ENCODE assay signal across 24 cellular contexts in the genomic region with DNA sequence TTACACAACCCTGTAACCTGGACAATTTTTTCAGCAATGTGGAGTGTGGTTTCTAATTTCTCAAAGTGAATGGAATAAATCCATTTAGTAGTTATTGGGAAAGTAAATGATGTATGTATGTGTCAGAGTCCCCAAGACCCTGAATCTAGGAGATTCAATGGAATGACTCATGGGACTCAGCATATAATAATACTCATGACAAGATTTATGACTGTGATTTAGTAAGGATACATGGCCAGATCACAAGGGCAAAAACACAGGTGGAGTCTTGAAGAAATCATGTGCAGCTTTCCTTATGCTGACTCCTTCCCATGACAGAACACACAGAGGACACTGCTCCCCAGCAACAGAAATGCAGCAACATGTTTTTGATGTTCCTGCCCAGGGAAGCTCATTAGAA.
DNase-seq lines count a peak whose midpoint lies in the region; ATAC-seq, FAIRE-seq and TF ChIP-seq lines count a peak whose summit lies in the region.
"Had no signal": no experiment of that assay in that cellular context is flagged by ENCODE, and none has a peak within 500 bp of the region (broad histone marks: within the 10 kb centered on the region; RNA-seq: fewer than 3 reads in every experiment).

No MANE protein-coding gene starts in this region.

- no peak for TF ChIP-seq POLR2A in HepG2 (IDR thresholded peaks at IDR 0.05; ENCODE audit: insufficient read depth in 1 of 2, low read depth in 2 of 2, low read length in 2 of 2)
- no peak for TF ChIP-seq POLR2A in right lobe of liver (IDR thresholded peaks at IDR 0.05)
- no peak for TF ChIP-seq POLR2A in GM18505 (IDR thresholded peaks at IDR 0.05; ENCODE audit: borderline replicate concordance, extremely low read depth, insufficient read depth, insufficient read length)

- POLR2A ChIA-PET in HepG2 (lab: Yijun Ruan, JAX): no interaction called here

- TF ChIP-seq RAD21 in HepG2 (CRISPR knock-in tag; IDR thresholded peaks at IDR 0.05): no peak

- no peak overlapping the region for H3K9ac ChIP-seq in HepG2 (ENCODE audit: insufficient read depth, low read depth, low read length)

- TF ChIP-seq EP300 in HepG2 (IDR thresholded peaks at IDR 0.05; ENCODE audit: low read depth in 2 of 2, low read length in 2 of 2) (no peak), HepG2 (CRISPR knock-in tag; IDR thresholded peaks at IDR 0.05; ENCODE audit: borderline replicate concordance) (no peak)

- no peak overlapping the region for H2AFZ ChIP-seq in HepG2 (ENCODE audit: low read length)
- H2AFZ ChIP-seq: GM23338 had no signal

- intact Hi-C loops in HepG2 (cut with micrococcal nuclease; ENCODE audit: unreplicated experiment): no loop called here
- intact Hi-C loops in right lobe of liver (cut with DNase I): no loop called here

- no peaks in the 10 kb centered on the region for H3K79me2 ChIP-seq in HepG2 (ENCODE audit: insufficient read depth, low read length)

- CTCF ChIA-PET in HepG2 (lab: Yijun Ruan, JAX; ENCODE audit: low intra/inter-chr PET ratio, low total read pairs): no interaction called here

- no peak overlapping the region for H3K27ac ChIP-seq in HepG2 (ENCODE audit: extremely low read length, insufficient read depth, low read length)
- no peak overlapping the region for H3K27ac ChIP-seq in right lobe of liver
- no peak overlapping the region for H3K27ac ChIP-seq in RWPE2 (ENCODE audit: poor library complexity, severe bottlenecking)
- H3K27ac ChIP-seq: Peyer's patch had no signal

- H3K9me3 ChIP-seq in HepG2 (ENCODE audit: low read length) (peaks cover 67% of the 10 kb centered on the region), right lobe of liver (no peaks in the 10 kb centered on the region), RWPE2 (ENCODE audit: severe bottlenecking) (no peaks in the 10 kb centered on the region)
- H3K9me3 ChIP-seq: Peyer's patch had no signal

- no peak for DNase-seq in HepG2 (ENCODE audit: low spot score)
- no peak for DNase-seq in right lobe of liver
- DNase-seq in RWPE2 (ENCODE audit: low spot score): no peak
- peak; percentile 2 for DNase-seq in kidney epithelial cell (ENCODE audit: low read depth)
- DNase-seq in stimulated activated naive CD4-positive, alpha-beta T cell treated with Interleukin-2 at 50 U/mL for 16 hours (lab: John Stamatoyannopoulos, UW): no peak
- DNase-seq in DMS 273 treated with DMSO at 0.1 percent for 48 hours (lab: John Stamatoyannopoulos, UW): no peak
- no peak for DNase-seq in iPS-NIHi11 (ENCODE audit: low spot score)
- DNase-seq: 8988T; AML-193; C1 segment of cervical spinal cord; CD8-positive, alpha-beta T cell; DMS153; GDM1; Kasumi-1; NCI-H1092 treated with DMSO at 0.1 percent for 48 hours; NCI-H1436 treated with DMSO at 0.1 percent for 48 hours; NCI-H2029; NCI-H226; NCI-H510A treated with DMSO at 0.1 percent for 48 hours; NCI-H774; Peyer's patch; Right ventricle myocardium superior had no signal

- H3K4me1 ChIP-seq in HepG2 (ENCODE audit: insufficient read depth, low read length): no peaks in the 10 kb centered on the region
- no peaks in the 10 kb centered on the region for H3K4me1 ChIP-seq in right lobe of liver
- no peaks in the 10 kb centered on the region for H3K4me1 ChIP-seq in RWPE2 (ENCODE audit: insufficient read depth, poor library complexity, severe bottlenecking)
- H3K4me1 ChIP-seq: Peyer's patch had no signal

- H3K36me3 ChIP-seq in HepG2 (replicated peaks in 1 of 2; ENCODE audit: control insufficient read depth in 1 of 2, insufficient read depth in 2 of 2, low read length in 2 of 2) (no peaks in the 10 kb centered on the region), right lobe of liver (no peaks in the 10 kb centered on the region), RWPE2 (ENCODE audit: low read depth) (no peaks in the 10 kb centered on the region), kidney epithelial cell (ENCODE audit: control insufficient read depth, insufficient read depth, low read length) (no peaks in the 10 kb centered on the region)
- H3K36me3 ChIP-seq: Peyer's patch had no signal

- no peak for FAIRE-seq in HepG2 (lab: Jason Lieb, UNC)

- H3K27me3 ChIP-seq in HepG2 (ENCODE audit: control insufficient read depth in 1 of 2, insufficient read depth in 2 of 2, low read length in 2 of 2): no peaks in the 10 kb centered on the region
- no peaks in the 10 kb centered on the region for H3K27me3 ChIP-seq in right lobe of liver
- no peaks in the 10 kb centered on the region for H3K27me3 ChIP-seq in RWPE2 (ENCODE audit: insufficient read depth, poor library complexity, severe bottlenecking)
- no peaks in the 10 kb centered on the region for H3K27me3 ChIP-seq in kidney epithelial cell (ENCODE audit: control insufficient read depth, insufficient read depth, low read length)
- H3K27me3 ChIP-seq: Peyer's patch had no signal

- ATAC-seq in HepG2 (no peak), right lobe of liver (no peak), RWPE2 (ENCODE audit: low read depth) (peak; percentile 59; the same call in 2 of the 3 replicates), GM18505 (IDR thresholded peaks at IDR 0.05; ENCODE audit: unreplicated experiment) (no peak)
- ATAC-seq: CD8-positive, alpha-beta T cell; GM23338 had no signal

- H3K4me3 ChIP-seq in HepG2 (replicated peaks in 1 of 3; ENCODE audit: insufficient read depth in 1 of 3, low read depth in 2 of 3, low read length in 3 of 3) (no peak overlapping the region), right lobe of liver (no peak overlapping the region), RWPE2 (ENCODE audit: severe bottlenecking) (no peak overlapping the region), kidney epithelial cell (ENCODE audit: low read depth, low read length) (no peak overlapping the region)
- H3K4me3 ChIP-seq: GM23338, Peyer's patch had no signal

- BruUV-seq in HepG2 (replicated peaks; lab: Mats Ljungman, UMichigan): no TSS peak

- no peak overlapping the region for H3K4me2 ChIP-seq in HepG2 (ENCODE audit: low read depth, low read length)
- H3K4me2 ChIP-seq: GM23338 had no signal

- TF ChIP-seq CTCF in HepG2 (CRISPR knock-in tag; IDR thresholded peaks at IDR 0.05) (no peak), right lobe of liver (IDR thresholded peaks at IDR 0.05) (no peak), RWPE2 (IDR thresholded peaks at IDR 0.05; ENCODE audit: poor library complexity, severe bottlenecking) (no peak), kidney epithelial cell (IDR thresholded peaks at IDR 0.05; ENCODE audit: insufficient read depth, low read length, poor library complexity, severe bottlenecking) (no peak)

- H4K20me1 ChIP-seq in HepG2 (ENCODE audit: insufficient read depth, low read length): no peaks in the 10 kb centered on the region

- in situ Hi-C loops in HepG2 (cut with HindIII; ENCODE audit: extremely low pct_ligation_motif_present, low pct_unique_long_range_greater_than_20kb): no loop called here

TF ChIP-seq in HepG2, 621 proteins besides CTCF, POLR2A, EP300 and RAD21:
- TF ChIP-seq CREB1 (IDR thresholded peaks at IDR 0.05) (0 out of 2 replicates have a peak, but pooled peaks have one; percentile 11), CREB1 (CRISPR knock-in tag; IDR thresholded peaks at IDR 0.05) (no peak), ELF1 (CRISPR knock-in tag; IDR thresholded peaks at IDR 0.05) (no peak), SNAPC2 (CRISPR knock-in tag; IDR thresholded peaks at IDR 0.05) (no peak), ZNF550 (CRISPR knock-in tag; IDR thresholded peaks at IDR 0.05; ENCODE audit: borderline replicate concordance) (no peak)
- TF ChIP-seq, protein P1, sequence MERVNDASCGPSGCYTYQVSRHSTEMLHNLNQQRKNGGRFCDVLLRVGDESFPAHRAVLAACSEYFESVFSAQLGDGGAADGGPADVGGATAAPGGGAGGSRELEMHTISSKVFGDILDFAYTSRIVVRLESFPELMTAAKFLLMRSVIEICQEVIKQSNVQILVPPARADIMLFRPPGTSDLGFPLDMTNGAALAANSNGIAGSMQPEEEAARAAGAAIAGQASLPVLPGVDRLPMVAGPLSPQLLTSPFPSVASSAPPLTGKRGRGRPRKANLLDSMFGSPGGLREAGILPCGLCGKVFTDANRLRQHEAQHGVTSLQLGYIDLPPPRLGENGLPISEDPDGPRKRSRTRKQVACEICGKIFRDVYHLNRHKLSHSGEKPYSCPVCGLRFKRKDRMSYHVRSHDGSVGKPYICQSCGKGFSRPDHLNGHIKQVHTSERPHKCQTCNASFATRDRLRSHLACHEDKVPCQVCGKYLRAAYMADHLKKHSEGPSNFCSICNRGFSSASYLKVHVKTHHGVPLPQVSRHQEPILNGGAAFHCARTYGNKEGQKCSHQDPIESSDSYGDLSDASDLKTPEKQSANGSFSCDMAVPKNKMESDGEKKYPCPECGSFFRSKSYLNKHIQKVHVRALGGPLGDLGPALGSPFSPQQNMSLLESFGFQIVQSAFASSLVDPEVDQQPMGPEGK (CRISPR knock-in tag; IDR thresholded peaks at IDR 0.05): no peak
